8 cellular contexts compared by ENCODE assay signal in the genomic region with DNA sequence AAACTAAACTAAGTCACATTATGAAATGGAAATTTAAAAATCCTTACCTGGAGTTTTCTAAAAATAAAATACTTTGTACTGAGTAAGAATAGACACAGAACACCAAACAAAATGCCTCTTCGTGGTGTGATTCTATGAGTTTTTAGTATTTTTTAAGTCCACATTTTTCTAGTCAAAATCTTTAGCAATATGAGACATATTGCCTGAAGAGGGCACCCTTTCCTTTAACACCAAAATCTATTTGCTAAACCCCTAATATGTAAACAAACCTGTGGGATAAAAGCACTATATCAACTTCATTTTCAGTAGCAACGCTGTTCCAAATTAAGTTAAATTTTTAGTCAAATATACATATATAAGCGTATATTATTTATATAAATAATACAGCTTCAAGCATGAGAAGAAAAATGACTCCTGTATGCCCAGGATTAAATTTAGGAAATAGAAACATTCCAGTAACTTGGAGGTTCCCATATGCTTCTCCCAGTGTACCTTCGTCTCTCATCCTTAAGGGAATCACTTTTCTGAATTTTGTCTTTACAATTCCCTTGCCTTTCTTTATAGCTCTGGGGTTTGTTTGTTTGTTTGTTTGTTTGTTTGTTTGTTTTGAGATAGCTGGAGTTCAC. TPM values are rescaled to one million over a fixed set of nuclear protein-coding genes. Genes with fewer than 3 reads are reported as not detected.
DNase-seq lines count a peak whose midpoint lies in the region; ATAC-seq and TF ChIP-seq lines count a peak whose summit lies in the region.

No MANE protein-coding gene starts in this region.

- H3K4me3 ChIP-seq in breast epithelium (no peak overlapping the region), right lobe of liver (no peak overlapping the region)

- H3K9me3 ChIP-seq in breast epithelium, result no peaks in the 10 kb centered on the region
- H3K9me3 ChIP-seq in right lobe of liver, result no peaks in the 10 kb centered on the region

- no peak for TF ChIP-seq POLR2A in breast epithelium (IDR thresholded peaks at IDR 0.05)
- no peak for TF ChIP-seq POLR2A in right lobe of liver (IDR thresholded peaks at IDR 0.05)

- peak; percentile 56 for DNase-seq in A172 (ENCODE audit: low spot score)
- peak; percentile 28 to 59 for DNase-seq in NCI-H446 (lab: John Stamatoyannopoulos, UW)
- no peak for DNase-seq in breast epithelium (ENCODE audit: low spot score in 2 of 2)
- no peak for DNase-seq in right lobe of liver
- DNase-seq in nucleus accumbens (lab: John Stamatoyannopoulos, UW), result no peak
- no peak for DNase-seq in AG08396 (ENCODE audit: low spot score)

- peak; percentile 69 to 79 (median 72) for ATAC-seq in right lobe of liver
- ATAC-seq in GM21529 (IDR thresholded peaks at IDR 0.05; ENCODE audit: unreplicated experiment), result no peak

- no peaks in the 10 kb centered on the region for H3K27me3 ChIP-seq in breast epithelium
- no peaks in the 10 kb centered on the region for H3K27me3 ChIP-seq in right lobe of liver

- H3K36me3 ChIP-seq in breast epithelium (no peaks in the 10 kb centered on the region), right lobe of liver (no peaks in the 10 kb centered on the region)

- H3K4me1 ChIP-seq in breast epithelium, result no peaks in the 10 kb centered on the region
- H3K4me1 ChIP-seq in right lobe of liver, result no peaks in the 10 kb centered on the region

- TF ChIP-seq CTCF in GM12874 (IDR thresholded peaks at IDR 0.05; ENCODE audit: insufficient read depth, low read depth, low read length), result peak; percentile 33; the same call in 1 of the 2 replicates
- TF ChIP-seq CTCF in breast epithelium (IDR thresholded peaks at IDR 0.05), result peak in 2 of 3 donors; percentile 37 to 42
- TF ChIP-seq CTCF in right lobe of liver (IDR thresholded peaks at IDR 0.05), result peak; percentile 62 to 70 (median 68)

- 8% methylated on average over 4 of the region's 4 CpGs for WGBS in right lobe of liver (ENCODE audit: insufficient coverage, low coverage, low lambda C conversion rate, missing lambda C conversion rate)

- intact Hi-C loops in breast epithelium (cut with DNase I; ENCODE audit: low total_unique reads) (no loop called here), right lobe of liver (cut with DNase I) (loop anchor here in 1 of 2 donors (10.0 kb wide), 1 partner anchor 231 kb away; no protein-coding TSS in a partner anchor)

- H3K27ac ChIP-seq in breast epithelium, result no peak overlapping the region
- no peak overlapping the region for H3K27ac ChIP-seq in right lobe of liver

RNA-seq across cellular contexts. Expression of a gene that starts 23.0 kb away (rescaled TPM):
- total RNA-seq in A172 (2014; rRNA removed; shearing (Covaris generic)), result 38.6 and 51.4 TPM in 2 replicates
- total RNA-seq in breast epithelium, result 10 to 100 TPM; 11.0 to 26.2 (median 21.3) TPM
- total RNA-seq in right lobe of liver, result 10 to 100 TPM in 2 of 6 experiments, 1 to 10 TPM in 4; 5.5 to 16.3 (median 7.3) TPM

Comparison
In these comparisons a context has a peak if more than half of its experiments do, and no peak if none do; other contexts are left out.
1. DNase-seq: peak in A172 (single experiment) and NCI-H446 (2 of 2); none in breast epithelium (0 of 2), right lobe of liver (0 of 3), nucleus accumbens (0 of 56) and AG08396 (single experiment).
2. Peak in every context shown above with its lines, with median percentiles within 50 percentile points of each other: CTCF ChIP-seq.